ENCODE assay signal across 15 cellular contexts in genomic region chr9:129355641-129356040, GRCh38.
DNase-seq lines count a peak whose midpoint lies in the region; FAIRE-seq and TF ChIP-seq lines count a peak whose summit lies in the region.
"Had no signal": no experiment of that assay in that cellular context is flagged by ENCODE, and none has a peak within 500 bp of the region (broad histone marks: within the 10 kb centered on the region; RNA-seq: fewer than 3 reads in every experiment).

No MANE protein-coding gene starts in this region.

- H3K79me1 ChIP-seq in neuronal stem cell (ENCODE audit: low read depth, low read length): no peaks in the 10 kb centered on the region

- no CpG with 5 or more reads among the region's 5 CpGs for WGBS in neuronal stem cell (ENCODE audit: extremely low coverage in 2 of 2, insufficient read length in 2 of 2, insufficient replicate concordance in 1 of 2), 2 donors
- 91% methylated on average over 5 of the region's 5 CpGs; no CpG with 5 or more reads in 1 of the 2 donors for WGBS in transverse colon (ENCODE audit: low coverage in 1 of 2), 2 donors
- 92% methylated on average over 5 of the region's 5 CpGs for WGBS in hepatocyte (ENCODE audit: low lambda C conversion rate, missing lambda C conversion rate)
- WGBS in esophagus squamous epithelium, 2 donors: 80 to 94% methylated on average over 5 of the region's 5 CpGs

- H2AFZ ChIP-seq in neuronal stem cell (ENCODE audit: low read length) (no peak overlapping the region), hepatocyte (no peak overlapping the region)

- H3K14ac ChIP-seq in neuronal stem cell (ENCODE audit: low read length): no peak overlapping the region

- H3K27me3 ChIP-seq in neuronal stem cell (ENCODE audit: control insufficient read depth in 3 of 3, insufficient read depth in 3 of 3, low read depth in 1 of 3, low read length in 3 of 3) (no peaks in the 10 kb centered on the region), transverse colon (peaks cover 20% of the 10 kb centered on the region), hepatocyte (no peaks in the 10 kb centered on the region), esophagus squamous epithelium (peaks cover 0 to 19% (median 0%) of the 10 kb centered on the region in 4 donors)
- H3K27me3 ChIP-seq: BLaER1 treated with 17β-estradiol and CSF1 and Interleukin-3, amounts not matched to agents 10 nM and 100 nM had no signal

- H3K18ac ChIP-seq in neuronal stem cell (ENCODE audit: low read length): no peak overlapping the region

- DNase-seq in D341Med (ENCODE audit: low spot score): peak; percentile 8
- DNase-seq in M059J (ENCODE audit: low read depth): peak; percentile 43
- peak; percentile 2 for DNase-seq in kidney
- no peak for DNase-seq in neuronal stem cell (ENCODE audit: low spot score)
- DNase-seq in transverse colon: no peak
- DNase-seq in hepatocyte (ENCODE audit: low spot score): no peak
- DNase-seq in esophagus squamous epithelium (lab: John Stamatoyannopoulos, UW): no peak
- DNase-seq: 8988T; CD4-positive, CD25-positive, alpha-beta regulatory T cell; DMS 273 treated with DMSO at 0.1 percent for 48 hours; HCEC 1CT had no signal

- no peaks in the 10 kb centered on the region for H3K36me3 ChIP-seq in kidney (ENCODE audit: control insufficient read depth in 1 of 2, insufficient read depth in 2 of 2, low read length in 2 of 2)
- no peaks in the 10 kb centered on the region for H3K36me3 ChIP-seq in neuronal stem cell (replicated peaks in 1 of 2; ENCODE audit: control insufficient read depth in 2 of 2, insufficient read depth in 2 of 2, low read length in 2 of 2)
- no peaks in the 10 kb centered on the region for H3K36me3 ChIP-seq in transverse colon
- H3K36me3 ChIP-seq in hepatocyte (replicated peaks; ENCODE audit: insufficient read depth, low read depth): no peaks in the 10 kb centered on the region
- no peaks in the 10 kb centered on the region for H3K36me3 ChIP-seq in esophagus squamous epithelium
- H3K36me3 ChIP-seq: BLaER1 treated with 17β-estradiol and CSF1 and Interleukin-3, amounts not matched to agents 10 nM and 100 nM had no signal

- peak overlapping the region; percentile 73 for H2BK15ac ChIP-seq in neuronal stem cell (ENCODE audit: low read length)

- TF ChIP-seq EP300 in transverse colon (IDR thresholded peaks at IDR 0.05; ENCODE audit: low read depth): no peak

- H3K23ac ChIP-seq in neuronal stem cell (ENCODE audit: low read depth, low read length, poor library complexity): no peak overlapping the region

- H3K4ac ChIP-seq in neuronal stem cell (ENCODE audit: low read length): no peak overlapping the region

- TF ChIP-seq POLR2A in transverse colon (IDR thresholded peaks at IDR 0.05) (no peak), esophagus squamous epithelium (IDR thresholded peaks at IDR 0.05) (no peak)

- no peak overlapping the region for H4K91ac ChIP-seq in neuronal stem cell (ENCODE audit: low read depth, low read length, poor library complexity)

- no peak overlapping the region for H3K4me2 ChIP-seq in neuronal stem cell (ENCODE audit: insufficient read depth, low read length, poor library complexity, severe bottlenecking)
- H3K4me2 ChIP-seq in hepatocyte: no peak overlapping the region

- H3K79me2 ChIP-seq in hepatocyte: no peaks in the 10 kb centered on the region

- no peaks in the 10 kb centered on the region for H4K20me1 ChIP-seq in hepatocyte (ENCODE audit: insufficient read depth, poor library complexity, severe bottlenecking)
- H4K20me1 ChIP-seq: BLaER1 treated with 17β-estradiol and CSF1 and Interleukin-3, amounts not matched to agents 10 nM and 100 nM had no signal

- no peak overlapping the region for H2BK5ac ChIP-seq in neuronal stem cell (ENCODE audit: low read length)

- no peak overlapping the region for H2BK12ac ChIP-seq in neuronal stem cell (ENCODE audit: low read length)

- no peak overlapping the region for H2BK120ac ChIP-seq in neuronal stem cell (ENCODE audit: low read depth, low read length)

- intact Hi-C loops in kidney (cut with DNase I): no loop called here
- intact Hi-C loops in transverse colon (cut with DNase I; ENCODE audit: low total_unique reads): no loop called here
- intact Hi-C loops in esophagus squamous epithelium (cut with DNase I): no loop called here

- no peak overlapping the region for H3K4me3 ChIP-seq in kidney (ENCODE audit: low read length in 2 of 2)
- H3K4me3 ChIP-seq in neuronal stem cell (ENCODE audit: low read length in 2 of 2): no peak overlapping the region
- no peak overlapping the region for H3K4me3 ChIP-seq in transverse colon
- H3K4me3 ChIP-seq in hepatocyte: no peak overlapping the region
- no peak overlapping the region for H3K4me3 ChIP-seq in esophagus squamous epithelium
- H3K4me3 ChIP-seq: BLaER1 treated with 17β-estradiol and CSF1 and Interleukin-3, amounts not matched to agents 10 nM and 100 nM; GM12878 had no signal

- H3K27ac ChIP-seq in kidney (ENCODE audit: low read depth in 2 of 2, low read length in 2 of 2) (no peak overlapping the region), neuronal stem cell (replicated peaks; ENCODE audit: low read length) (no peak overlapping the region), transverse colon (no peak overlapping the region), hepatocyte (no peak overlapping the region), esophagus squamous epithelium (no peak overlapping the region)
- H3K27ac ChIP-seq: BLaER1 treated with 17β-estradiol and CSF1 and Interleukin-3, amounts not matched to agents 10 nM and 100 nM; HL-60 had no signal

- peaks cover 0 to 11% of the 10 kb centered on the region in 2 donors for H3K9me3 ChIP-seq in kidney (ENCODE audit: control insufficient read depth in 1 of 2, low read length in 2 of 2)
- peaks cover 0 to 2% of the 10 kb centered on the region in 2 donors for H3K9me3 ChIP-seq in neuronal stem cell (replicated peaks in 1 of 2; ENCODE audit: control insufficient read depth in 2 of 2, insufficient read depth in 1 of 2, low read depth in 1 of 2, low read length in 2 of 2)
- H3K9me3 ChIP-seq in transverse colon: no peaks in the 10 kb centered on the region
- H3K9me3 ChIP-seq in hepatocyte (ENCODE audit: low read depth): no peaks in the 10 kb centered on the region
- H3K9me3 ChIP-seq in esophagus squamous epithelium: peaks cover 0 to 12% (median 10%) of the 10 kb centered on the region in 3 donors

- H3K9me2 ChIP-seq in hepatocyte (replicated peaks; ENCODE audit: insufficient read depth): no peaks in the 10 kb centered on the region

- no peak for FAIRE-seq in kidney (lab: Jason Lieb, UNC)
- FAIRE-seq: GM12878, GM18507 had no signal

- H3K9ac ChIP-seq in kidney (ENCODE audit: low read length in 2 of 2) (no peak overlapping the region), neuronal stem cell (ENCODE audit: low read depth, low read length, poor library complexity) (no peak overlapping the region)
- H3K9ac ChIP-seq: BLaER1 treated with 17β-estradiol and CSF1 and Interleukin-3, amounts not matched to agents 10 nM and 100 nM had no signal

- peak overlapping the region; percentile 50 for H2AK5ac ChIP-seq in neuronal stem cell (ENCODE audit: low read depth, low read length)

- TF ChIP-seq CTCF in kidney (IDR thresholded peaks at IDR 0.05; ENCODE audit: borderline replicate concordance, extremely low read depth, insufficient read depth): no peak
- no peak for TF ChIP-seq CTCF in transverse colon (IDR thresholded peaks at IDR 0.05)
- TF ChIP-seq CTCF in hepatocyte (IDR thresholded peaks at IDR 0.05; ENCODE audit: poor library complexity): no peak
- no peak for TF ChIP-seq CTCF in esophagus squamous epithelium (IDR thresholded peaks at IDR 0.05)

- in situ Hi-C loops in transverse colon (cut with MboI; ENCODE audit: low pct_ligation_motif_present in 1 of 4, low pct_unique_long_range_greater_than_20kb in 1 of 4, low sequenced_read_pairs in 3 of 4): no loop called here

- no peak overlapping the region for H4K8ac ChIP-seq in neuronal stem cell (ENCODE audit: low read depth, low read length)

- H3K4me1 ChIP-seq in kidney (ENCODE audit: control insufficient read depth in 1 of 2, insufficient read depth in 1 of 2, low read depth in 1 of 2, low read length in 2 of 2) (peaks cover 3 to 5% of the 10 kb centered on the region in 2 donors), neuronal stem cell (ENCODE audit: control insufficient read depth in 2 of 2, insufficient read depth in 1 of 2, low read depth in 1 of 2, low read length in 2 of 2) (peaks cover 14 to 24% of the 10 kb centered on the region in 2 donors), transverse colon (peaks cover 8 to 27% (median 18%) of the 10 kb centered on the region in 4 donors), hepatocyte (ENCODE audit: insufficient read depth) (peaks cover 20% of the 10 kb centered on the region), esophagus squamous epithelium (peaks cover 22 to 33% (median 28%) of the 10 kb centered on the region in 3 donors)

Comparison
In these comparisons a context has a peak if more than half of its experiments do, and no peak if none do; other contexts are left out.
1. DNase-seq: peak in D341Med (single experiment), M059J (single experiment) and kidney (single experiment); none in neuronal stem cell (single experiment), transverse colon (single experiment), hepatocyte (single experiment) and esophagus squamous epithelium (single experiment).